Comparison of ENCODE assay signal across 27 cellular contexts in genomic region chr13:36891752-36892151, GRCh38. TPM values are rescaled to one million over a fixed set of nuclear protein-coding genes. Genes with fewer than 3 reads are reported as not detected.
DNase-seq lines count a peak whose midpoint lies in the region; ATAC-seq and TF ChIP-seq lines count a peak whose summit lies in the region.
"Had no signal": no experiment of that assay in that cellular context is flagged by ENCODE, and none has a peak within 500 bp of the region (broad histone marks: within the 10 kb centered on the region; RNA-seq: fewer than 3 reads in every experiment).

No MANE protein-coding gene starts in this region.

- H3K27ac Mint-ChIP-seq in progenitor cell of endocrine pancreas, result peak overlapping the region; percentile 77
- H3K27ac Mint-ChIP-seq: IgD-negative memory B cell, T-helper 17 cell had no signal

- H3K9me3 ChIP-seq in SJSA1 (replicated peaks) (no peaks in the 10 kb centered on the region), heart right ventricle (no peaks in the 10 kb centered on the region)
- H3K9me3 ChIP-seq: BE2C, colonic mucosa, neutrophil, SJCRH30, upper lobe of right lung had no signal

- DNase-seq in EL (peak; percentile 12), SJSA1 (ENCODE audit: low read depth in 1 of 2, low spot score in 2 of 2) (peak in 1 of 2 experiments; percentile 26), fibroblast of gingiva (ENCODE audit: low read depth) (peak; percentile 7), progenitor cell of endocrine pancreas (ENCODE audit: low spot score, unreplicated experiment) (no peak), heart right ventricle (no peak), NCI-H748 (lab: John Stamatoyannopoulos, UW; ENCODE audit: unreplicated experiment) (no peak)
- DNase-seq in effector CD8-positive, alpha-beta T cell (lab: John Stamatoyannopoulos, UW), result no peak
- DNase-seq: activated CD4-positive, alpha-beta T cell treated with anti-CD3 and anti-CD28 coated beads for 4 hours; activated CD8-positive, alpha-beta memory T cell treated with anti-CD3 and anti-CD28 coated beads for 24 hours; activated gamma-delta T cell treated with Interleukin-2 at 50 U/mL for 16 hours; activated T-cell treated with anti-CD3 and anti-CD28 coated beads, Interleukin-2, amount 50 U/mL, for 1 hour; BE2C; colonic mucosa; COR-L47; endodermal cell; head of caudate nucleus; NCI-H146; NCI-H510A treated with DMSO at 0.1 percent for 48 hours; SJCRH30; stimulated activated CD4-positive, alpha-beta T cell treated with anti-CD3 and anti-CD28 coated beads, Interleukin-1b, Interleukin-23, amount 100 ng/mL, for 48 hours; T-helper 17 cell; upper lobe of right lung had no signal

- no peaks in the 10 kb centered on the region for H3K36me3 ChIP-seq in SJSA1
- no peaks in the 10 kb centered on the region for H3K36me3 ChIP-seq in heart right ventricle
- H3K36me3 ChIP-seq: colonic mucosa, neutrophil, SJCRH30, upper lobe of right lung had no signal

- WGBS in heart right ventricle, 2 donors, result 63 to 81% methylated on average over 2 of the region's 2 CpGs

- ATAC-seq in heart right ventricle (no peak), HG02970 (IDR thresholded peaks at IDR 0.05; ENCODE audit: low FRiP score, unreplicated experiment) (no peak)
- ATAC-seq: HCT116, T-helper 17 cell, upper lobe of right lung had no signal

- peak overlapping the region; percentile 26; the same call in 1 of the 2 replicates for H3K27ac ChIP-seq in SJSA1
- no peak overlapping the region for H3K27ac ChIP-seq in heart right ventricle
- H3K27ac ChIP-seq: colonic mucosa, neutrophil, SJCRH30, skin epidermis, upper lobe of right lung had no signal

- no peaks in the 10 kb centered on the region for H3K27me3 ChIP-seq in SJSA1 (replicated peaks)
- no peaks in the 10 kb centered on the region for H3K27me3 ChIP-seq in heart right ventricle
- H3K27me3 ChIP-seq: BE2C, colonic mucosa, SJCRH30, upper lobe of right lung had no signal

- H3K27me3 Mint-ChIP-seq in progenitor cell of endocrine pancreas, result peaks cover 27% of the 10 kb centered on the region

- no peak overlapping the region for H3K4me3 ChIP-seq in SJSA1
- no peak overlapping the region for H3K4me3 ChIP-seq in heart right ventricle
- H3K4me3 ChIP-seq: colonic mucosa, SJCRH30, skin epidermis, upper lobe of right lung had no signal

- H3K9me3 Mint-ChIP-seq in progenitor cell of endocrine pancreas (ENCODE audit: low read depth), result peaks cover 7% of the 10 kb centered on the region

- H3K4me1 ChIP-seq in SJSA1 (replicated peaks), result peaks cover 16% of the 10 kb centered on the region
- peaks cover 0 to 30% (median 0%) of the 10 kb centered on the region in 9 donors for H3K4me1 ChIP-seq in heart right ventricle
- H3K4me1 ChIP-seq: colonic mucosa, SJCRH30, upper lobe of right lung had no signal

- peaks cover 5% of the 10 kb centered on the region for H3K36me3 Mint-ChIP-seq in progenitor cell of endocrine pancreas (ENCODE audit: insufficient read depth)

- H3K4me1 Mint-ChIP-seq in progenitor cell of endocrine pancreas (ENCODE audit: low read depth), result peaks cover 45% of the 10 kb centered on the region
- H3K4me1 Mint-ChIP-seq: T-helper 17 cell had no signal

- TF ChIP-seq CTCF in progenitor cell of endocrine pancreas (IDR thresholded peaks at IDR 0.05; ENCODE audit: unreplicated experiment) (no peak), heart right ventricle (IDR thresholded peaks at IDR 0.05) (no peak)

- H3K4me3 Mint-ChIP-seq in progenitor cell of endocrine pancreas (ENCODE audit: low read depth), result no peak overlapping the region
- H3K4me3 Mint-ChIP-seq: endodermal cell, IgD-negative memory B cell, T-helper 17 cell had no signal

- intact Hi-C loops in heart right ventricle (cut with DNase I), result no loop called here

RNA-seq across cellular contexts. Expression of gene SMAD9, which starts 28.3 kb away (rescaled TPM):
- total RNA-seq in SJSA1 (2014; rRNA removed; shearing (Covaris generic)), result 16.8 and 25.9 TPM in 2 replicates
- total RNA-seq in progenitor cell of endocrine pancreas (10.5 and 11.1 TPM in 2 replicates), heart right ventricle (1 to 10 TPM; 2.4 to 7.8 (median 3.5) TPM)
- 1 to 10 TPM; 1.2 to 1.3 TPM for polyA plus RNA-seq in heart right ventricle
- total RNA-seq: T-helper 17 cell had no signal

Comparison
In these comparisons a context has a peak if more than half of its experiments do, and no peak if none do; other contexts are left out.
1. DNase-seq: peak in EL (single experiment) and fibroblast of gingiva (single experiment); none in progenitor cell of endocrine pancreas (single experiment), heart right ventricle (0 of 2), NCI-H748 (single experiment) and effector CD8-positive, alpha-beta T cell (single experiment).